ENCODE assay signal across 24 cellular contexts in the genomic region with DNA sequence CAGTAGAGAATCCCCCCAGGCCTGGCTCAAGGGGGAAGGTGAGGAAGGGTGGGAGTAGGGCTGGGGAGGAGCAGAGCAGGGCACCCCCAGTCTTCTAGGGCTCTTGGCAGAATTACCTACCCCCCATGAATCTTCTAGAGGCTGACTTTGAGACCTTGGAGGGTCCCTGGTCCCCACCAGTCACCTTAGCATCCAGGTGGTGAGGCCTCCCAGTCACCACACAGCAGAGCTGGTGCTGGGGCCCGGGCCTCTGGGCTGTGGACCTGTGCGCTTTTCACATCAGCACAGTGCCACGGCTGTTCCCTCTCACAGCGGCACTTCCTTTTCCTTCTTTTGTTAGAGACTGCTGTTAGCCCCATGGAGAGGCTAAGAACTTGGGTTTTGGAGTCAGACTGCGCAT.
DNase-seq lines count a peak whose midpoint lies in the region; ATAC-seq and TF ChIP-seq lines count a peak whose summit lies in the region.
"Had no signal": no experiment of that assay in that cellular context is flagged by ENCODE, and none has a peak within 500 bp of the region (broad histone marks: within the 10 kb centered on the region; RNA-seq: fewer than 3 reads in every experiment).

No MANE protein-coding gene starts in this region.

- no peak for TF ChIP-seq POLR2A in GM18505 (IDR thresholded peaks at IDR 0.05; ENCODE audit: borderline replicate concordance, extremely low read depth, insufficient read depth, insufficient read length)

- no peaks in the 10 kb centered on the region for H3K27me3 ChIP-seq in Karpas-422 (ENCODE audit: low read length)
- H3K27me3 ChIP-seq: BE2C, BLaER1 had no signal

- H3K27me3 Mint-ChIP-seq in endothelial cell (ENCODE audit: unreplicated experiment) = peaks cover 2% of the 10 kb centered on the region

- peaks cover 22% of the 10 kb centered on the region for H3K4me1 Mint-ChIP-seq in endothelial cell (ENCODE audit: unreplicated experiment)
- H3K4me1 Mint-ChIP-seq in stimulated activated effector memory CD8-positive, alpha-beta T cell treated with anti-CD3 and anti-CD28 coated beads, Interleukin-12 subunit alpha, Interleukin-12 subunit beta, amount 100 ng/mL, for 72 hours = no peaks in the 10 kb centered on the region
- H3K4me1 Mint-ChIP-seq: CD14-positive monocyte; CD4-positive, alpha-beta memory T cell; CD4-positive, CD25-positive, alpha-beta regulatory T cell; CD8-positive, alpha-beta memory T cell had no signal

- no peak overlapping the region for H2AFZ ChIP-seq in Karpas-422 (ENCODE audit: low read length)

- H3K27ac Mint-ChIP-seq in endothelial cell (ENCODE audit: unreplicated experiment) = peak overlapping the region; percentile 81
- H3K27ac Mint-ChIP-seq in stimulated activated effector memory CD8-positive, alpha-beta T cell treated with anti-CD3 and anti-CD28 coated beads, Interleukin-12 subunit alpha, Interleukin-12 subunit beta, amount 100 ng/mL, for 72 hours = no peak overlapping the region
- H3K27ac Mint-ChIP-seq: CD4-positive, alpha-beta memory T cell; CD4-positive, CD25-positive, alpha-beta regulatory T cell had no signal

- DNase-seq in activated effector memory CD4-positive, alpha-beta T cell treated with anti-CD3 and anti-CD28 coated beads, Interleukin-2, amount 50 U/mL, for 16 hours = peak; percentile 60
- DNase-seq in activated effector memory CD4-positive, alpha-beta T cell treated with Interleukin-2 at 50 U/mL for 16 hours = no peak
- DNase-seq in Karpas-422 = no peak
- DNase-seq in endothelial cell (ENCODE audit: low spot score) = peak; percentile 28
- no peak for DNase-seq in stimulated activated effector memory CD8-positive, alpha-beta T cell treated with anti-CD3 and anti-CD28 coated beads, Interleukin-12 subunit alpha, Interleukin-12 subunit beta, amount 100 ng/mL, for 72 hours (ENCODE audit: low spot score in 2 of 2)
- DNase-seq in NCI-H1048 (lab: John Stamatoyannopoulos, UW) = no peak
- DNase-seq: 8988T; ACHN; BE2C; C1 segment of cervical spinal cord; CD4-positive, alpha-beta memory T cell; CD4-positive, CD25-positive, alpha-beta regulatory T cell; CD8-positive, alpha-beta memory T cell; COR-L47; DMS 273 treated with DMSO at 0.1 percent for 48 hours; DMS153; DMS79; DND-41; EL; GDM1 had no signal

- H3K4me1 ChIP-seq in Karpas-422 (ENCODE audit: low read length) = peaks cover 100% of the 10 kb centered on the region
- H3K4me1 ChIP-seq: BE2C had no signal

- H3K27ac ChIP-seq in Karpas-422 (ENCODE audit: low read length) = peak overlapping the region; percentile 41; the same call in 1 of the 2 replicates
- H3K27ac ChIP-seq: BLaER1 had no signal

- no peaks in the 10 kb centered on the region for H3K9me2 ChIP-seq in Karpas-422 (replicated peaks; ENCODE audit: insufficient read depth, low read length)

- H3K79me2 ChIP-seq in Karpas-422 (ENCODE audit: low read length) = 0 out of 2 replicates have a peak, but pooled peaks cover 2% of the 10 kb centered on the region

- peak; percentile 8 for ATAC-seq in stimulated activated effector memory CD8-positive, alpha-beta T cell treated with anti-CD3 and anti-CD28 coated beads, Interleukin-12 subunit alpha, Interleukin-12 subunit beta, amount 100 ng/mL, for 72 hours
- no peak for ATAC-seq in GM18505 (IDR thresholded peaks at IDR 0.05; ENCODE audit: unreplicated experiment)
- ATAC-seq: GM12878 had no signal

- TF ChIP-seq CTCF in endothelial cell (IDR thresholded peaks at IDR 0.05; ENCODE audit: unreplicated experiment) = no peak

- H3K9me3 ChIP-seq in Karpas-422 (ENCODE audit: low read length) = no peaks in the 10 kb centered on the region
- H3K9me3 ChIP-seq: BE2C, BLaER1 had no signal

- no peak overlapping the region for H3K4me3 ChIP-seq in Karpas-422 (ENCODE audit: low read length)
- H3K4me3 ChIP-seq: BLaER1, GM12878 had no signal

- no peaks in the 10 kb centered on the region for H3K36me3 ChIP-seq in Karpas-422 (ENCODE audit: insufficient read depth, low read length)
- H3K36me3 ChIP-seq: BE2C, BLaER1 had no signal

- no peak overlapping the region for H3K4me2 ChIP-seq in Karpas-422 (ENCODE audit: low read depth, low read length, poor library complexity, severe bottlenecking)
- H3K4me2 ChIP-seq: BLaER1 had no signal

- H3K9ac ChIP-seq in Karpas-422 (ENCODE audit: low read length) = no peak overlapping the region
- H3K9ac ChIP-seq: BLaER1 had no signal

- no peaks in the 10 kb centered on the region for H4K20me1 ChIP-seq in Karpas-422 (ENCODE audit: insufficient read depth, low read depth, low read length)
- H4K20me1 ChIP-seq: BLaER1 had no signal

- H3K36me3 Mint-ChIP-seq in endothelial cell (ENCODE audit: low read depth, unreplicated experiment) = peaks cover 3% of the 10 kb centered on the region
- no peaks in the 10 kb centered on the region for H3K36me3 Mint-ChIP-seq in stimulated activated effector memory CD8-positive, alpha-beta T cell treated with anti-CD3 and anti-CD28 coated beads, Interleukin-12 subunit alpha, Interleukin-12 subunit beta, amount 100 ng/mL, for 72 hours
- H3K36me3 Mint-ChIP-seq: CD14-positive monocyte; CD4-positive, alpha-beta memory T cell; CD4-positive, CD25-positive, alpha-beta regulatory T cell; CD8-positive, alpha-beta memory T cell had no signal

- no peak overlapping the region for H3K4me3 Mint-ChIP-seq in endothelial cell (ENCODE audit: unreplicated experiment)
- H3K4me3 Mint-ChIP-seq in stimulated activated effector memory CD8-positive, alpha-beta T cell treated with anti-CD3 and anti-CD28 coated beads, Interleukin-12 subunit alpha, Interleukin-12 subunit beta, amount 100 ng/mL, for 72 hours = no peak overlapping the region
- H3K4me3 Mint-ChIP-seq: CD4-positive, alpha-beta memory T cell; CD4-positive, CD25-positive, alpha-beta regulatory T cell; CD8-positive, alpha-beta memory T cell had no signal

- H3K9me3 Mint-ChIP-seq in endothelial cell (ENCODE audit: unreplicated experiment) = no peaks in the 10 kb centered on the region
- H3K9me3 Mint-ChIP-seq in stimulated activated effector memory CD8-positive, alpha-beta T cell treated with anti-CD3 and anti-CD28 coated beads, Interleukin-12 subunit alpha, Interleukin-12 subunit beta, amount 100 ng/mL, for 72 hours = no peaks in the 10 kb centered on the region
- H3K9me3 Mint-ChIP-seq: CD4-positive, CD25-positive, alpha-beta regulatory T cell; CD8-positive, alpha-beta memory T cell had no signal

Comparison
In these comparisons a context has a peak if more than half of its experiments do, and no peak if none do; other contexts are left out.
1. DNase-seq: peak in activated effector memory CD4-positive, alpha-beta T cell treated with anti-CD3 and anti-CD28 coated beads, Interleukin-2, amount 50 U/mL, for 16 hours (single experiment) and endothelial cell (single experiment); none in activated effector memory CD4-positive, alpha-beta T cell treated with Interleukin-2 at 50 U/mL for 16 hours (single experiment), Karpas-422 (single experiment), stimulated activated effector memory CD8-positive, alpha-beta T cell treated with anti-CD3 and anti-CD28 coated beads, Interleukin-12 subunit alpha, Interleukin-12 subunit beta, amount 100 ng/mL, for 72 hours (0 of 2) and NCI-H1048 (single experiment).